ENCODE assay signal across 1 cellular context in genomic region chr2:26033769-26034596, GRCh38.
A peak's percentile ranks its signal among the peaks of the same experiment; 100 is the strongest.
TF ChIP-seq lines count a peak whose summit lies in the region.

TSS of gene RAB10 (plus strand) at chr2:26034084. CDS start at chr2:26034609, 525 bp downstream.

TF ChIP-seq in GM12878, 131 proteins besides CTCF, POLR2A, EP300 and RAD21 (continued from another document and continues in another):
- no peak for TF ChIP-seq ZNF592 (IDR thresholded peaks at IDR 0.05)
- TF ChIP-seq CEBPZ (IDR thresholded peaks at IDR 0.05; ENCODE audit: low read depth, low read length), result no peak
- TF ChIP-seq CBX5 (IDR thresholded peaks at IDR 0.05; ENCODE audit: low read depth), result no peak
- no peak for TF ChIP-seq ATF3 (IDR thresholded peaks at IDR 0.05; ENCODE audit: borderline replicate concordance, extremely low read depth, low read depth, low read length)
- peak; percentile 89 for TF ChIP-seq MEF2B (IDR thresholded peaks at IDR 0.05; ENCODE audit: partially characterized antibody, poor library complexity, severe bottlenecking)
- peak; percentile 99 for TF ChIP-seq HDGF (IDR thresholded peaks at IDR 0.05)
- no peak for TF ChIP-seq JUNB (IDR thresholded peaks at IDR 0.05)
- TF ChIP-seq POU2F2 (IDR thresholded peaks at IDR 0.05; ENCODE audit: borderline replicate concordance, low read depth, low read length), result peak; percentile 71; the same call in 2 of the 3 replicates
- TF ChIP-seq DPF2 (IDR thresholded peaks at IDR 0.05), result peak; percentile 72
- TF ChIP-seq LARP7 (IDR thresholded peaks at IDR 0.05), result peak; percentile 97
- TF ChIP-seq STAT1 (conservative IDR thresholded peaks at IDR 0.05), result peak; percentile 45; the same call in 1 of the 2 replicates
- peak; percentile 86 for TF ChIP-seq RELB (IDR thresholded peaks at IDR 0.05; ENCODE audit: low read depth)
- peak; percentile 90 for TF ChIP-seq ZNF687 (IDR thresholded peaks at IDR 0.05)
- TF ChIP-seq NRF1 (conservative IDR thresholded peaks at IDR 0.05; ENCODE audit: low read depth, low read length), result peak; percentile 72
- TF ChIP-seq EED (IDR thresholded peaks at IDR 0.05; ENCODE audit: low read depth), result peak; percentile 67
- TF ChIP-seq RUNX3 (IDR thresholded peaks at IDR 0.05; ENCODE audit: low read length), result peak; percentile 44
- peak; percentile 46 for TF ChIP-seq HCFC1 (IDR thresholded peaks at IDR 0.05; ENCODE audit: low read length)
- peak; percentile 29 for TF ChIP-seq BCL3 (IDR thresholded peaks at IDR 0.05; ENCODE audit: borderline replicate concordance, insufficient read depth, low read depth, low read length, poor library complexity, severe bottlenecking)
- peak; percentile 92 for TF ChIP-seq BACH1 (IDR thresholded peaks at IDR 0.05; ENCODE audit: borderline replicate concordance)
- no peak for TF ChIP-seq TBL1XR1 (IDR thresholded peaks at IDR 0.05; ENCODE audit: low read depth, low read length)
- peak; percentile 73 for TF ChIP-seq CREM (IDR thresholded peaks at IDR 0.05; ENCODE audit: low read depth)
- peak; percentile 66 for TF ChIP-seq PKNOX1 (IDR thresholded peaks at IDR 0.05)
- peak; percentile 69 for TF ChIP-seq SP1 (IDR thresholded peaks at IDR 0.05; ENCODE audit: low read depth, low read length)
- TF ChIP-seq RELA (IDR thresholded peaks at IDR 0.05; ENCODE audit: borderline replicate concordance, partially characterized antibody), result peak; percentile 80
- TF ChIP-seq TAF1 (IDR thresholded peaks at IDR 0.05; ENCODE audit: borderline replicate concordance, low read depth, low read length), result peak; percentile 86
- peak; percentile 33 to 99; a peak in 1 of 3 replicates for TF ChIP-seq EGR1 (IDR thresholded peaks at IDR 0.05; ENCODE audit: borderline replicate concordance in 1 of 2, low read depth in 2 of 2, low read length in 2 of 2)
- peak; percentile 99 for TF ChIP-seq GATAD2B (conservative IDR thresholded peaks at IDR 0.05; ENCODE audit: low read depth)
- no peak for TF ChIP-seq CUX1 (IDR thresholded peaks at IDR 0.05; ENCODE audit: insufficient replicate concordance, low read depth, low read length)
- peak; percentile 25; the same call in 1 of the 2 replicates for TF ChIP-seq TCF12 (IDR thresholded peaks at IDR 0.05; ENCODE audit: low read depth, low read length)
- TF ChIP-seq STAT3 (IDR thresholded peaks at IDR 0.05; ENCODE audit: low read depth, low read length), result no peak
- TF ChIP-seq CHD2 (IDR thresholded peaks at IDR 0.05; ENCODE audit: borderline replicate concordance, low read depth, low read length), result peak; percentile 65; the same call in 1 of the 2 replicates
